9 cellular contexts compared by ENCODE assay signal in genomic region chr2:111054791-111055627, GRCh38.
A peak's percentile ranks its signal among the peaks of the same experiment; 100 is the strongest.
DNase-seq lines count a peak whose midpoint lies in the region; ATAC-seq and TF ChIP-seq lines count a peak whose summit lies in the region.
"Had no signal": no experiment of that assay in that cellular context is flagged by ENCODE, and none has a peak within 500 bp of the region (broad histone marks: within the 10 kb centered on the region; RNA-seq: fewer than 3 reads in every experiment).

No MANE protein-coding gene starts in this region.

- H3K27me3 Mint-ChIP-seq in endodermal cell (ENCODE audit: insufficient read depth) = no peaks in the 10 kb centered on the region

- H3K9me3 ChIP-seq in endodermal cell (ENCODE audit: control insufficient read depth, low read length) = no peaks in the 10 kb centered on the region

- DNase-seq in COLO668 (lab: John Stamatoyannopoulos, UW; ENCODE audit: unreplicated experiment) (peak; percentile 42), hepatic stellate cell (ENCODE audit: low spot score) (peak; percentile 0), Right ventricle myocardium superior (no peak), LoVo (ENCODE audit: low spot score) (no peak), endodermal cell (no peak)
- DNase-seq: occipital lobe had no signal

- H3K4me1 ChIP-seq in endodermal cell (ENCODE audit: control insufficient read depth, insufficient read depth, low read length) = no peaks in the 10 kb centered on the region

- ATAC-seq in GM19035 (IDR thresholded peaks at IDR 0.05; ENCODE audit: unreplicated experiment) (peak; percentile 62), HG03196 (IDR thresholded peaks at IDR 0.05; ENCODE audit: unreplicated experiment) (peak; percentile 47), Right ventricle myocardium superior (ENCODE audit: poor library complexity) (no peak), GM19467 (IDR thresholded peaks at IDR 0.05; ENCODE audit: unreplicated experiment) (no peak)

- no peaks in the 10 kb centered on the region for H3K27me3 ChIP-seq in endodermal cell (ENCODE audit: control insufficient read depth, insufficient read depth, low read length, poor library complexity, severe bottlenecking)

- no peak overlapping the region for H3K9ac ChIP-seq in endodermal cell (ENCODE audit: extremely low read depth, low read length, poor library complexity, severe bottlenecking)

- no peaks in the 10 kb centered on the region for H3K36me3 Mint-ChIP-seq in endodermal cell (ENCODE audit: low read depth)

- no peak overlapping the region for H3K27ac ChIP-seq in endodermal cell (ENCODE audit: low read depth, low read length)

- no peaks in the 10 kb centered on the region for H3K4me1 Mint-ChIP-seq in endodermal cell

- H3K36me3 ChIP-seq in endodermal cell (ENCODE audit: control insufficient read depth, insufficient read depth, low read length) = no peaks in the 10 kb centered on the region

- no peak overlapping the region for H3K27ac Mint-ChIP-seq in endodermal cell

- WGBS in endodermal cell (ENCODE audit: insufficient coverage in 1 of 2, insufficient read length in 1 of 2), 2 experiments = 72 to 85% methylated on average over 2 to 8 of the region's 8 CpGs

- intact Hi-C loops in Right ventricle myocardium superior (cut with DNase I) = no loop called here

- H3K9me3 Mint-ChIP-seq in endodermal cell = no peaks in the 10 kb centered on the region

- no peak for TF ChIP-seq CTCF in endodermal cell (conservative IDR thresholded peaks at IDR 0.05)

- no peak overlapping the region for H3K4me3 ChIP-seq in endodermal cell (ENCODE audit: low read length)

- no peak overlapping the region for H3K4me3 Mint-ChIP-seq in endodermal cell

Comparison
In these comparisons a context has a peak if more than half of its experiments do, and no peak if none do; other contexts are left out.
1. DNase-seq: peak in COLO668 (single experiment) and hepatic stellate cell (single experiment); none in Right ventricle myocardium superior (single experiment), LoVo (single experiment) and endodermal cell (single experiment).
2. ATAC-seq: peak in GM19035 (single experiment) and HG03196 (single experiment); none in Right ventricle myocardium superior (single experiment) and GM19467 (single experiment).